13 cellular contexts compared by ENCODE assay signal in the genomic region with DNA sequence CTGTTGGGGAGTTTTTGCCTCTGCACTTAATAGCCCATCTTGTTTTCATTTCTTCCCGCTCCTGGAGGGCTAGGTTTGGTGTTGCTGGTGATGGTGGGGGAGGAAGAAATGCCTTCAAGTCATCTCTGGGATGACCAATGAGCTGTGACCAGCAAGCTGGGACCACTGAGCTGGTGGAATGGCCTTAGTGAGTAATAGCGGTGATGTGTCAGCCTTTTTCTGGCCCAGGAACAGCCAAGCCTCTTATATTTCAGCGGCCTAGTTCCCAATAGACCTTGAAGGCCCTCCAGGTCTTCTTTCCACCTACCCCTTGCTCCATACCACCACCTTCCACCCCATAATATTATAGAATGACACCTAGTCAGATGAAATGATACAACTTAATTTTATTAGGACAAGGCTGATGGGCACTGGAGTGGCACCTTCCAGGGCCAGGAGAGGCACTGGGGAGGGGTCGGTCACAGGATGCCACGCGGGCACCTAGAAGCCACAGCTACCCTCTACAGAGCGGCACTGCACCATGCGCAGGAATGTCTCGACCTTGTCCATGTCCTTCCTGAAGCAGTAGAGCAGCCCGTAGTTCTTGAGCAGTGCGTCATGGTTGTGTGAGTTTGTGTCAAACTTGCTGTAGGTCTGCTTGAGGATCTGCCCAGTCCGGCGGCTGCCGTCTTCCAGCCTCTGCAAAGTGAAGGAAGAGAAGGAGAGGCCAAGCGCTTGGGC. TPM values are rescaled to one million over a fixed set of nuclear protein-coding genes. Genes with fewer than 3 reads are reported as not detected.
"Had no signal": no experiment of that assay in that cellular context is flagged by ENCODE, and none has a peak within 500 bp of the region (broad histone marks: within the 10 kb centered on the region; RNA-seq: fewer than 3 reads in every experiment).

No MANE protein-coding gene starts in this region.

RNA-seq across cellular contexts. Expression of a gene that starts 1.7 kb away (rescaled TPM):
- total RNA-seq: activated B cell treated with CpG ODN at 0.5 μM for 24 hours; activated CD4-positive, alpha-beta memory T cell treated with anti-CD3 and anti-CD28 coated beads for 36 hours; activated naive CD4-positive, alpha-beta T cell treated with anti-CD3 and anti-CD28 coated beads for 36 hours; activated T-cell treated with anti-CD3 and anti-CD28 coated beads, Interleukin-2, amount 50 U/mL, for 4 hours; activated T-helper 1 cell treated with anti-CD3 and anti-CD28 coated beads, Interleukin-12 subunit alpha, Interleukin-12 subunit beta, Interleukin-2, Interleukin-4 antibody, amounts not matched to agents 30 ng/mL and 10 ng/mL and 1 ng/mL, durations not matched to agents 14 hours and 24 hours and 36 hours; adrenal gland; body of pancreas; breast epithelium; cardiac septum; NCI-H460; SJSA1 had no signal

RNA-seq across cellular contexts. Expression of a gene that starts 9.9 kb away (rescaled TPM):
- total RNA-seq: activated B cell treated with CpG ODN at 0.5 μM for 24 hours; activated CD4-positive, alpha-beta memory T cell treated with anti-CD3 and anti-CD28 coated beads for 36 hours; activated naive CD4-positive, alpha-beta T cell treated with anti-CD3 and anti-CD28 coated beads for 36 hours; activated naive CD4-positive, alpha-beta T cell treated with anti-CD3 and anti-CD28 coated beads, Interleukin-2, amount 50 U/mL, for 72 hours; activated T-cell treated with anti-CD3 and anti-CD28 coated beads, Interleukin-2, amount 50 U/mL, for 4 hours; activated T-helper 1 cell treated with anti-CD3 and anti-CD28 coated beads, Interleukin-12 subunit alpha, Interleukin-12 subunit beta, Interleukin-2, Interleukin-4 antibody, amounts not matched to agents 30 ng/mL and 10 ng/mL and 1 ng/mL, durations not matched to agents 14 hours and 24 hours and 36 hours; adrenal gland; astrocyte; body of pancreas; breast epithelium; cardiac septum; NCI-H460; SJSA1 had no signal

RNA-seq across cellular contexts. Expression of a gene that starts 24.6 kb away (rescaled TPM):
- total RNA-seq: activated B cell treated with CpG ODN at 0.5 μM for 24 hours; activated CD4-positive, alpha-beta memory T cell treated with anti-CD3 and anti-CD28 coated beads for 36 hours; activated naive CD4-positive, alpha-beta T cell treated with anti-CD3 and anti-CD28 coated beads for 36 hours; activated T-cell treated with anti-CD3 and anti-CD28 coated beads, Interleukin-2, amount 50 U/mL, for 4 hours; activated T-helper 1 cell treated with anti-CD3 and anti-CD28 coated beads, Interleukin-12 subunit alpha, Interleukin-12 subunit beta, Interleukin-2, Interleukin-4 antibody, amounts not matched to agents 30 ng/mL and 10 ng/mL and 1 ng/mL, durations not matched to agents 14 hours and 24 hours and 36 hours; adrenal gland; body of pancreas; breast epithelium; cardiac septum; NCI-H460; SJSA1 had no signal

RNA-seq across cellular contexts. Expression of a gene that starts 39.3 kb away (rescaled TPM):
- total RNA-seq: activated B cell treated with CpG ODN at 0.5 μM for 24 hours; activated CD4-positive, alpha-beta memory T cell treated with anti-CD3 and anti-CD28 coated beads for 36 hours; activated naive CD4-positive, alpha-beta T cell treated with anti-CD3 and anti-CD28 coated beads for 36 hours; activated T-cell treated with anti-CD3 and anti-CD28 coated beads, Interleukin-2, amount 50 U/mL, for 4 hours; activated T-helper 1 cell treated with anti-CD3 and anti-CD28 coated beads, Interleukin-12 subunit alpha, Interleukin-12 subunit beta, Interleukin-2, Interleukin-4 antibody, amounts not matched to agents 30 ng/mL and 10 ng/mL and 1 ng/mL, durations not matched to agents 14 hours and 24 hours and 36 hours; adrenal gland; astrocyte; body of pancreas; breast epithelium; cardiac septum; NCI-H460; SJSA1 had no signal
